ENCODE assay signal across 23 cellular contexts in the genomic region with DNA sequence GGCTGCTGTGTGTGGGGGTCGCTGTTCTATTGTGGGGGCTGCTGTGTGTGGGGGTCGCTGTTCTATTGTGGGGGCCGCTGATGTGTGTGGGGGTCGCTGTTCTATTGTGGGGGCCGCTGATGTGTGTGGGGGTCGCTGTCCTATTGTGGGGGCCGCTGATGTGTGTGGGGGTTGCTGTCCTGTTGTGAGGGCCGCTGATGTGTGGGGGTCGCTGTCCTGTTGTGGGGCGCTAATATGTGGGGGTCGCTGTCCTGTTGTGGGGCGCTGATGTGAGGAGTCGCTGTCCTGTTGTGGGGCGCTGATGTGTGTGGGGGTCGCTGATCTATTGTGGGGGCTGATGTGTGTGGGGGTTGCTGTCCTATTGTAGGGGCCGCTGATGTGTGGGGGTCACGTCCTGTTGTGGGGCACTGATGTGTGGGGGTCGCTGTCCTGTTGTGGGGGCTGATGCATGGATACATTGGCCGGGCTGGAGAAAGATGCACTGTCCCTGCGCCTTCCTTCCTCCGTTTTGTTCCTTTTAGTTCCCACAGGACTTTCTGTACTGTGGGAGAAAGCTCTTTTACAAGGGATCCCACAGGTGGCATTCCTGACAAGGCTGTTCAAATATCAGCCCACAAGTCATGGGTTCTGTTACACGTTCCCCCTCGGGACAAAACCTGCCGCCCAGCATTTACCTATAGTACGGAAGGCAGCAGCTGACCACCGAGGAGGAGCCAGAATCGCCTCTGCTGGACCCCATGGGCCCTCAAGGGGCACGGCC.
"Had no signal": no experiment of that assay in that cellular context is flagged by ENCODE, and none has a peak within 500 bp of the region (broad histone marks: within the 10 kb centered on the region; RNA-seq: fewer than 3 reads in every experiment).

No MANE protein-coding gene starts in this region.

- H3K27me3 ChIP-seq: stomach, tibial nerve had no signal

- H3K4me3 ChIP-seq: prostate gland, smooth muscle cell, stomach, tibial nerve had no signal

- H3K9me3 ChIP-seq: prostate gland, stomach, tibial nerve had no signal

- DNase-seq: activated B cell treated with CpG ODN at 0.5 μM for 24 hours; activated CD4-positive, alpha-beta T cell treated with anti-CD3 and anti-CD28 coated beads, Interleukin-2, amount 50 U/mL, for 1 hour; activated CD8-positive, alpha-beta T cell treated with anti-CD3 and anti-CD28 coated beads for 36 hours; activated naive CD8-positive, alpha-beta T cell treated with anti-CD3 and anti-CD28 coated beads, Interleukin-2, amount 50 U/mL, for 24 hours; activated T-cell treated with anti-CD3 and anti-CD28 coated beads, Interleukin-2, amount 50 U/mL, for 4 hours; amygdala; central memory CD4-positive, alpha-beta T cell; foreskin fibroblast; head of caudate nucleus; hippocampal formation; left colon; mammary epithelial cell; midbrain; naive thymus-derived CD4-positive, alpha-beta T cell; retina; stimulated activated CD4-positive, alpha-beta T cell treated with anti-CD3 and anti-CD28 coated beads, Interleukin-1b, Interleukin-23, amount 100 ng/mL, for 48 hours; stimulated activated CD4-positive, alpha-beta T cell treated with anti-CD3 and anti-CD28 coated beads, Interleukin-4, amount 100 ng/mL, for 4 hours; stimulated activated CD8-positive, alpha-beta memory T cell treated with anti-CD3 and anti-CD28 coated beads, Interleukin-4, amount 100 ng/mL, for 48 hours; stomach; T-helper 2 cell had no signal

- H3K4me1 ChIP-seq: prostate gland had no signal

- H3K27ac ChIP-seq: prostate gland, stomach, tibial nerve had no signal

- H3K4me2 ChIP-seq: smooth muscle cell had no signal
